Comparison of ENCODE assay signal across 13 cellular contexts in genomic region chr3:35296533-35296932, GRCh38.
DNase-seq lines count a peak whose midpoint lies in the region; ATAC-seq and TF ChIP-seq lines count a peak whose summit lies in the region.
"Had no signal": no experiment of that assay in that cellular context is flagged by ENCODE, and none has a peak within 500 bp of the region (broad histone marks: within the 10 kb centered on the region; RNA-seq: fewer than 3 reads in every experiment).

No MANE protein-coding gene starts in this region.

- no peaks in the 10 kb centered on the region for H3K36me3 Mint-ChIP-seq in activated T-cell treated with anti-CD3 and anti-CD28 coated beads, Interleukin-2, amount 50 U/mL, for 72 hours (ENCODE audit: insufficient read depth in 2 of 2)

- DNase-seq in stimulated activated CD4-positive, alpha-beta T cell treated with anti-CD3 and anti-CD28 coated beads, Interleukin-1b, Interleukin-23, amount 100 ng/mL, for 48 hours = peak; percentile 3
- no peak for DNase-seq in stimulated activated CD4-positive, alpha-beta T cell treated with anti-CD3 and anti-CD28 coated beads, Interleukin-4, amount 100 ng/mL, for 24 hours
- DNase-seq in activated T-cell treated with anti-CD3 and anti-CD28 coated beads, Interleukin-2, amount 50 U/mL, for 72 hours = peak; percentile 9 to 54
- peak; percentile 3 for DNase-seq in stimulated activated naive CD8-positive, alpha-beta T cell treated with anti-CD3 and anti-CD28 coated beads, Interleukin-15, Interleukin-2, amounts not matched to agents 100 U/mL and 50 U/mL, for 24 hours
- DNase-seq: activated CD4-positive, CD25-positive, alpha-beta regulatory T cell treated with anti-CD3 and anti-CD28 coated beads, Interleukin-2, amount 50 U/mL, for 72 hours; activated naive CD4-positive, alpha-beta T cell treated with anti-CD3 and anti-CD28 coated beads, Interleukin-2, amount 50 U/mL, for 16 hours; left cardiac atrium; NCI-H2227 treated with DMSO at 0.1 percent for 48 hours had no signal

- H3K4me1 Mint-ChIP-seq in activated T-cell treated with anti-CD3 and anti-CD28 coated beads, Interleukin-2, amount 50 U/mL, for 72 hours (ENCODE audit: low read depth) = peaks cover 12% of the 10 kb centered on the region

- H3K9me3 Mint-ChIP-seq in activated T-cell treated with anti-CD3 and anti-CD28 coated beads, Interleukin-2, amount 50 U/mL, for 72 hours = peaks cover 3 to 4% of the 10 kb centered on the region in 2 donors

- peak; percentile 43 for ATAC-seq in HG03442 (IDR thresholded peaks at IDR 0.05; ENCODE audit: unreplicated experiment)
- peak; percentile 88 to 97 for ATAC-seq in activated T-cell treated with anti-CD3 and anti-CD28 coated beads, Interleukin-2, amount 50 U/mL, for 72 hours (replicated peaks in 1 of 2)
- ATAC-seq in stimulated activated naive CD8-positive, alpha-beta T cell treated with anti-CD3 and anti-CD28 coated beads, Interleukin-15, Interleukin-2, amounts not matched to agents 100 U/mL and 50 U/mL, for 24 hours = peak; percentile 87
- ATAC-seq in HG03159 (IDR thresholded peaks at IDR 0.05; ENCODE audit: unreplicated experiment) = no peak
- ATAC-seq in SK-N-SH treated with all-trans-retinoic acid at 6 μM for 48 hours = no peak
- no peak for ATAC-seq in GM18519 (IDR thresholded peaks at IDR 0.05; ENCODE audit: low FRiP score, unreplicated experiment)
- ATAC-seq: left cardiac atrium had no signal

- H3K27ac Mint-ChIP-seq in activated T-cell treated with anti-CD3 and anti-CD28 coated beads, Interleukin-2, amount 50 U/mL, for 72 hours = no peak overlapping the region
- H3K27ac Mint-ChIP-seq: stimulated activated naive CD8-positive, alpha-beta T cell treated with anti-CD3 and anti-CD28 coated beads, Interleukin-15, Interleukin-2, amounts not matched to agents 100 ng/mL and 50 ng/mL, for 24 hours had no signal

- no peak overlapping the region for H3K4me3 Mint-ChIP-seq in activated T-cell treated with anti-CD3 and anti-CD28 coated beads, Interleukin-2, amount 50 U/mL, for 72 hours
- H3K4me3 Mint-ChIP-seq: stimulated activated naive CD8-positive, alpha-beta T cell treated with anti-CD3 and anti-CD28 coated beads, Interleukin-15, Interleukin-2, amounts not matched to agents 100 ng/mL and 50 ng/mL, for 24 hours had no signal

- H3K27me3 Mint-ChIP-seq in activated T-cell treated with anti-CD3 and anti-CD28 coated beads, Interleukin-2, amount 50 U/mL, for 72 hours (ENCODE audit: low read depth) = peaks cover 17% of the 10 kb centered on the region

TF ChIP-seq in SK-N-SH treated with all-trans-retinoic acid at 6 μM for 48 hours, 23 proteins besides CTCF, POLR2A, EP300 and RAD21:
- TF ChIP-seq RARB (CRISPR knock-in tag; IDR thresholded peaks at IDR 0.05) (no peak), TOX (CRISPR knock-in tag; IDR thresholded peaks at IDR 0.05; ENCODE audit: borderline replicate concordance) (no peak), ISL1 (CRISPR knock-in tag; IDR thresholded peaks at IDR 0.05) (no peak), PPARA (CRISPR knock-in tag; IDR thresholded peaks at IDR 0.05; ENCODE audit: borderline replicate concordance) (no peak), ESRRG (CRISPR knock-in tag; IDR thresholded peaks at IDR 0.05) (no peak), ZNF8 (CRISPR knock-in tag; IDR thresholded peaks at IDR 0.05) (no peak), ZNF565 (CRISPR knock-in tag; conservative IDR thresholded peaks at IDR 0.05; ENCODE audit: low read depth) (no peak), GLIS3 (CRISPR knock-in tag; IDR thresholded peaks at IDR 0.05) (no peak), BACH2 (CRISPR knock-in tag; IDR thresholded peaks at IDR 0.05; ENCODE audit: borderline replicate concordance) (no peak), ARNTL (CRISPR knock-in tag; IDR thresholded peaks at IDR 0.05; ENCODE audit: borderline replicate concordance, low read depth) (no peak)
- TF ChIP-seq, protein P1, sequence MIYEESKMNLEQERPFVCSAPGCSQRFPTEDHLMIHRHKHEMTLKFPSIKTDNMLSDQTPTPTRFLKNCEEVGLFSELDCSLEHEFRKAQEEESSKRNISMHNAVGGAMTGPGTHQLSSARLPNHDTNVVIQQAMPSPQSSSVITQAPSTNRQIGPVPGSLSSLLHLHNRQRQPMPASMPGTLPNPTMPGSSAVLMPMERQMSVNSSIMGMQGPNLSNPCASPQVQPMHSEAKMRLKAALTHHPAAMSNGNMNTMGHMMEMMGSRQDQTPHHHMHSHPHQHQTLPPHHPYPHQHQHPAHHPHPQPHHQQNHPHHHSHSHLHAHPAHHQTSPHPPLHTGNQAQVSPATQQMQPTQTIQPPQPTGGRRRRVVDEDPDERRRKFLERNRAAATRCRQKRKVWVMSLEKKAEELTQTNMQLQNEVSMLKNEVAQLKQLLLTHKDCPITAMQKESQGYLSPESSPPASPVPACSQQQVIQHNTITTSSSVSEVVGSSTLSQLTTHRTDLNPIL (CRISPR knock-in tag; IDR thresholded peaks at IDR 0.05; ENCODE audit: low read depth) = no peak
- TF ChIP-seq, protein P2, sequence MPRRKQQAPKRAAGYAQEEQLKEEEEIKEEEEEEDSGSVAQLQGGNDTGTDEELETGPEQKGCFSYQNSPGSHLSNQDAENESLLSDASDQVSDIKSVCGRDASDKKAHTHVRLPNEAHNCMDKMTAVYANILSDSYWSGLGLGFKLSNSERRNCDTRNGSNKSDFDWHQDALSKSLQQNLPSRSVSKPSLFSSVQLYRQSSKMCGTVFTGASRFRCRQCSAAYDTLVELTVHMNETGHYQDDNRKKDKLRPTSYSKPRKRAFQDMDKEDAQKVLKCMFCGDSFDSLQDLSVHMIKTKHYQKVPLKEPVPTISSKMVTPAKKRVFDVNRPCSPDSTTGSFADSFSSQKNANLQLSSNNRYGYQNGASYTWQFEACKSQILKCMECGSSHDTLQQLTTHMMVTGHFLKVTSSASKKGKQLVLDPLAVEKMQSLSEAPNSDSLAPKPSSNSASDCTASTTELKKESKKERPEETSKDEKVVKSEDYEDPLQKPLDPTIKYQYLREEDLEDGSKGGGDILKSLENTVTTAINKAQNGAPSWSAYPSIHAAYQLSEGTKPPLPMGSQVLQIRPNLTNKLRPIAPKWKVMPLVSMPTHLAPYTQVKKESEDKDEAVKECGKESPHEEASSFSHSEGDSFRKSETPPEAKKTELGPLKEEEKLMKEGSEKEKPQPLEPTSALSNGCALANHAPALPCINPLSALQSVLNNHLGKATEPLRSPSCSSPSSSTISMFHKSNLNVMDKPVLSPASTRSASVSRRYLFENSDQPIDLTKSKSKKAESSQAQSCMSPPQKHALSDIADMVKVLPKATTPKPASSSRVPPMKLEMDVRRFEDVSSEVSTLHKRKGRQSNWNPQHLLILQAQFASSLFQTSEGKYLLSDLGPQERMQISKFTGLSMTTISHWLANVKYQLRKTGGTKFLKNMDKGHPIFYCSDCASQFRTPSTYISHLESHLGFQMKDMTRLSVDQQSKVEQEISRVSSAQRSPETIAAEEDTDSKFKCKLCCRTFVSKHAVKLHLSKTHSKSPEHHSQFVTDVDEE (CRISPR knock-in tag; IDR thresholded peaks at IDR 0.05) = no peak

Comparison
In these comparisons a context has a peak if more than half of its experiments do, and no peak if none do; other contexts are left out.
1. ATAC-seq: peak in HG03442 (single experiment), activated T-cell treated with anti-CD3 and anti-CD28 coated beads, Interleukin-2, amount 50 U/mL, for 72 hours (2 of 2) and stimulated activated naive CD8-positive, alpha-beta T cell treated with anti-CD3 and anti-CD28 coated beads, Interleukin-15, Interleukin-2, amounts not matched to agents 100 U/mL and 50 U/mL, for 24 hours (single experiment); none in HG03159 (single experiment), SK-N-SH treated with all-trans-retinoic acid at 6 μM for 48 hours (single experiment) and GM18519 (single experiment).